Comparison of ENCODE assay signal across 18 cellular contexts in the genomic region with DNA sequence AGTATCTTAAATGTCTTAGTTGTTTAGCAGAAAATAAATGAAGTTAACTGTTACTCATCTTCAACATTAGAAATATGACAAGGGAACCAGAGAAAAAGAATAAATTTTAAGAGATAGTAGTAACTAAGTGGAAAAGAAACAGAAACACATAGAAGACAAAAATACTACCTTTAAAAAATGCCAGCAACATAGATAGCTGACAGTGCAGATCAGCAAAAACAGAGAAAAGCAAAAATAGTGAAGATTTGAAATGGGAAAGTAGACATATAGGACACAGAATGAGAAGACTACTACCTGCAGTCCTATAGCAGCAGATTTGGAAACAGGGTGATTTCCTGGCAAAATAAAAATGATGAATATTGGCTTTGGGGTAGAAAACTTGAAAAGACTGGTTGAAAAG. TPM values are rescaled to one million over a fixed set of nuclear protein-coding genes. Genes with fewer than 3 reads are reported as not detected.
DNase-seq lines count a peak whose midpoint lies in the region; ATAC-seq, FAIRE-seq and TF ChIP-seq lines count a peak whose summit lies in the region.
"Had no signal": no experiment of that assay in that cellular context is flagged by ENCODE, and none has a peak within 500 bp of the region (broad histone marks: within the 10 kb centered on the region; RNA-seq: fewer than 3 reads in every experiment).

No MANE protein-coding gene starts in this region.

- H3K4me2 ChIP-seq in A549: no peak overlapping the region
- H3K4me2 ChIP-seq in IMR-90 (ENCODE audit: low read depth, low read length): no peak overlapping the region
- H3K4me2 ChIP-seq: BLaER1, GM23338 had no signal

- BruUV-seq in IMR-90 (replicated peaks; lab: Mats Ljungman, UMichigan): no TSS peak

- POLR2A ChIA-PET in activated CD8-positive, alpha-beta T cell treated with anti-CD3 and anti-CD28 coated beads for 36 hours (lab: Charles Lee): no interaction called here
- POLR2A ChIA-PET in activated CD8-positive, alpha-beta T cell treated with anti-CD3 and anti-CD28 coated beads, Interleukin-2, amount 10 ng/mL, durations not matched to agents 7 days and 5 days (lab: Charles Lee): no interaction called here
- POLR2A ChIA-PET in A549 (lab: Yijun Ruan, JAX): no interaction called here
- POLR2A ChIA-PET in IMR-90 (lab: Charles Lee; ENCODE audit: unreplicated experiment): no interaction called here

- no peak overlapping the region for H2BK5ac ChIP-seq in IMR-90 (ENCODE audit: low read depth, low read length, poor library complexity, severe bottlenecking)

- intact Hi-C loops in activated CD8-positive, alpha-beta T cell treated with anti-CD3 and anti-CD28 coated beads for 36 hours (cut with micrococcal nuclease): no loop called here
- intact Hi-C loops in IMR-90 (cut with micrococcal nuclease): no loop called here

- H4K8ac ChIP-seq in IMR-90 (ENCODE audit: low read depth in 2 of 2, low read length in 2 of 2): no peak overlapping the region

- H3K4me1 ChIP-seq in A549 (0 out of 3 replicates have a peak, but pooled peaks cover 4% of the 10 kb centered on the region), IMR-90 (ENCODE audit: control insufficient read depth, insufficient read depth, low read length) (no peaks in the 10 kb centered on the region)
- H3K4me1 ChIP-seq: BLaER1 had no signal

- peaks cover 3% of the 10 kb centered on the region for H3K4me1 Mint-ChIP-seq in activated CD8-positive, alpha-beta T cell treated with anti-CD3 and anti-CD28 coated beads for 36 hours (ENCODE audit: low read depth)
- no peaks in the 10 kb centered on the region for H3K4me1 Mint-ChIP-seq in activated CD8-positive, alpha-beta T cell treated with anti-CD3 and anti-CD28 coated beads, Interleukin-2, amount 10 ng/mL, durations not matched to agents 7 days and 5 days (ENCODE audit: low read depth)
- H3K4me1 Mint-ChIP-seq in memory B cell: peaks cover 3% of the 10 kb centered on the region
- H3K4me1 Mint-ChIP-seq: GM23338, H9 had no signal

- TF ChIP-seq RAD21 in A549 (conservative IDR thresholded peaks at IDR 0.05 in 1 of 2, IDR thresholded peaks at IDR 0.05 in 1 of 2) (no peak), IMR-90 (IDR thresholded peaks at IDR 0.05; ENCODE audit: low read length) (no peak)

- H3K9me3 ChIP-seq in A549 (no peaks in the 10 kb centered on the region), IMR-90 (ENCODE audit: control insufficient read depth, insufficient read depth, low read length) (no peaks in the 10 kb centered on the region)
- H3K9me3 ChIP-seq: BLaER1 had no signal

- H4K91ac ChIP-seq in IMR-90 (ENCODE audit: insufficient read depth, low read depth, low read length): no peak overlapping the region

- peaks cover 20% of the 10 kb centered on the region for H3K36me3 ChIP-seq in IMR-90 (ENCODE audit: control insufficient read depth, insufficient read depth, low read length)

- TF ChIP-seq EP300 in A549 (IDR thresholded peaks at IDR 0.05): no peak

- no peak overlapping the region for H2AFZ ChIP-seq in IMR-90 (replicated peaks; ENCODE audit: low read length, poor library complexity)
- H2AFZ ChIP-seq: GM23338 had no signal

- no peaks in the 10 kb centered on the region for H3K27me3 Mint-ChIP-seq in activated CD8-positive, alpha-beta T cell treated with anti-CD3 and anti-CD28 coated beads for 36 hours
- H3K27me3 Mint-ChIP-seq in activated CD8-positive, alpha-beta T cell treated with anti-CD3 and anti-CD28 coated beads, Interleukin-2, amount 10 ng/mL, durations not matched to agents 7 days and 5 days (ENCODE audit: low read depth): no peaks in the 10 kb centered on the region
- H3K27me3 Mint-ChIP-seq in memory B cell: no peaks in the 10 kb centered on the region

- TF ChIP-seq POLR2A in A549 (IDR thresholded peaks at IDR 0.05; ENCODE audit: low read length) (no peak), IMR-90 (IDR thresholded peaks at IDR 0.05; ENCODE audit: low read depth, low read length) (no peak)

- no peak overlapping the region for H3K23ac ChIP-seq in IMR-90 (ENCODE audit: low read depth, low read length)

- no peak overlapping the region for H2BK15ac ChIP-seq in IMR-90 (ENCODE audit: low read depth, low read length)

- H3K27ac Mint-ChIP-seq in activated CD8-positive, alpha-beta T cell treated with anti-CD3 and anti-CD28 coated beads for 36 hours: peak overlapping the region; percentile 12
- H3K27ac Mint-ChIP-seq in activated CD8-positive, alpha-beta T cell treated with anti-CD3 and anti-CD28 coated beads, Interleukin-2, amount 10 ng/mL, durations not matched to agents 7 days and 5 days: no peak overlapping the region
- peak overlapping the region; percentile 10 for H3K27ac Mint-ChIP-seq in memory B cell
- H3K27ac Mint-ChIP-seq: GM23338, H9 had no signal

- no peak overlapping the region for H4K5ac ChIP-seq in IMR-90 (ENCODE audit: low read depth, low read length)

- in situ Hi-C loops in IMR-90 (cut with MboI; ENCODE audit: low sequenced_read_pairs): no loop called here

- TF ChIP-seq CTCF in activated CD8-positive, alpha-beta T cell treated with anti-CD3 and anti-CD28 coated beads for 36 hours (IDR thresholded peaks at IDR 0.05): no peak
- TF ChIP-seq CTCF in A549 (IDR thresholded peaks at IDR 0.05) (no peak), IMR-90 (conservative IDR thresholded peaks at IDR 0.05; ENCODE audit: low read depth, low read length) (no peak)

- no peak overlapping the region for H3K14ac ChIP-seq in IMR-90 (replicated peaks; ENCODE audit: low read depth, low read length)

- H3K56ac ChIP-seq in IMR-90 (ENCODE audit: extremely low read depth, insufficient read depth, low read length): no peak overlapping the region

- H2BK20ac ChIP-seq in IMR-90 (ENCODE audit: low read depth, low read length): no peak overlapping the region

- H3K4me3 Mint-ChIP-seq in activated CD8-positive, alpha-beta T cell treated with anti-CD3 and anti-CD28 coated beads for 36 hours: no peak overlapping the region
- H3K4me3 Mint-ChIP-seq in activated CD8-positive, alpha-beta T cell treated with anti-CD3 and anti-CD28 coated beads, Interleukin-2, amount 10 ng/mL, durations not matched to agents 7 days and 5 days: no peak overlapping the region
- H3K4me3 Mint-ChIP-seq in memory B cell: no peak overlapping the region
- H3K4me3 Mint-ChIP-seq: GM23338, H9 had no signal

- H2AK9ac ChIP-seq in IMR-90 (replicated peaks; ENCODE audit: low read depth, low read length, poor library complexity): no peak overlapping the region

- no peak for FAIRE-seq in A549 (lab: Jason Lieb, UNC)
- FAIRE-seq: D721Med, GM12892, HTR-8/SVneo had no signal

- H4K20me1 ChIP-seq in IMR-90 (ENCODE audit: insufficient read depth, low read length): no peaks in the 10 kb centered on the region; the same call in 1 of the 2 replicates

- no peak overlapping the region for H3K4me3 ChIP-seq in A549
- no peak overlapping the region for H3K4me3 ChIP-seq in IMR-90 (ENCODE audit: insufficient read depth, low read depth, low read length)
- H3K4me3 ChIP-seq: BLaER1, GM23338 had no signal

- no peak for DNase-seq in activated CD8-positive, alpha-beta T cell treated with anti-CD3 and anti-CD28 coated beads for 36 hours
- no peak for DNase-seq in activated CD8-positive, alpha-beta T cell treated with anti-CD3 and anti-CD28 coated beads, Interleukin-2, amount 10 ng/mL, durations not matched to agents 7 days and 5 days
- DNase-seq in A549 (ENCODE audit: low read depth in 1 of 2, low spot score in 1 of 2) (no peak), IMR-90 (no peak), memory B cell (ENCODE audit: low spot score in 2 of 2) (no peak), SIG-M5 (lab: John Stamatoyannopoulos, UW) (no peak), T1000 (lab: John Stamatoyannopoulos, UW) (no peak), DMS 273 treated with DMSO at 0.1 percent for 48 hours (lab: John Stamatoyannopoulos, UW) (no peak)
- DNase-seq: AML-193, DND-41, GDM1, H9 had no signal

- H3K9me3 Mint-ChIP-seq in activated CD8-positive, alpha-beta T cell treated with anti-CD3 and anti-CD28 coated beads for 36 hours: no peaks in the 10 kb centered on the region
- no peaks in the 10 kb centered on the region for H3K9me3 Mint-ChIP-seq in activated CD8-positive, alpha-beta T cell treated with anti-CD3 and anti-CD28 coated beads, Interleukin-2, amount 10 ng/mL, durations not matched to agents 7 days and 5 days (ENCODE audit: insufficient read depth)
- no peaks in the 10 kb centered on the region for H3K9me3 Mint-ChIP-seq in memory B cell
- H3K9me3 Mint-ChIP-seq: GM23338, H9 had no signal

- H3K9ac ChIP-seq in IMR-90 (ENCODE audit: low read depth, low read length): no peak overlapping the region
- H3K9ac ChIP-seq: BLaER1 had no signal

- no peaks in the 10 kb centered on the region for H3K27me3 ChIP-seq in IMR-90 (ENCODE audit: control insufficient read depth, insufficient read depth, low read length)
- H3K27me3 ChIP-seq: BLaER1 had no signal

- peaks cover 34% of the 10 kb centered on the region for H3K36me3 Mint-ChIP-seq in activated CD8-positive, alpha-beta T cell treated with anti-CD3 and anti-CD28 coated beads for 36 hours (ENCODE audit: low read depth)
- H3K36me3 Mint-ChIP-seq in activated CD8-positive, alpha-beta T cell treated with anti-CD3 and anti-CD28 coated beads, Interleukin-2, amount 10 ng/mL, durations not matched to agents 7 days and 5 days (ENCODE audit: low read depth): peaks cover 37% of the 10 kb centered on the region
- peaks cover 23% of the 10 kb centered on the region for H3K36me3 Mint-ChIP-seq in memory B cell

- CTCF ChIA-PET in activated CD8-positive, alpha-beta T cell treated with anti-CD3 and anti-CD28 coated beads for 36 hours (lab: Charles Lee): no interaction called here
- CTCF ChIA-PET in activated CD8-positive, alpha-beta T cell treated with anti-CD3 and anti-CD28 coated beads, Interleukin-2, amount 10 ng/mL, durations not matched to agents 7 days and 5 days (lab: Charles Lee): no interaction called here
- CTCF ChIA-PET in A549 (lab: Yijun Ruan, JAX) (no interaction called here), IMR-90 (lab: Yijun Ruan, JAX) (no interaction called here)

- no peak overlapping the region for H3K18ac ChIP-seq in IMR-90 (ENCODE audit: low read depth, low read length)

- no peak for ATAC-seq in activated CD8-positive, alpha-beta T cell treated with anti-CD3 and anti-CD28 coated beads for 36 hours
- ATAC-seq in activated CD8-positive, alpha-beta T cell treated with anti-CD3 and anti-CD28 coated beads, Interleukin-2, amount 10 ng/mL, durations not matched to agents 7 days and 5 days: no peak
- ATAC-seq in A549 (no peak), IMR-90 (ENCODE audit: low read depth) (no peak), memory B cell (ENCODE audit: low read depth) (no peak)
- ATAC-seq: GM23338 had no signal

- H2BK120ac ChIP-seq in IMR-90 (ENCODE audit: low read depth, low read length): no peak overlapping the region

- no peak overlapping the region for H3K4ac ChIP-seq in IMR-90 (ENCODE audit: low read depth, low read length)

- H2AK5ac ChIP-seq in IMR-90 (ENCODE audit: low read depth, low read length): no peak overlapping the region

- peaks cover 5 to 9% of the 10 kb centered on the region in 2 experiments; a peak in 3 of 4 replicates for H3K79me1 ChIP-seq in IMR-90 (ENCODE audit: low read depth in 1 of 2, low read length in 2 of 2)

- dilution Hi-C loops in IMR-90 (cut with HindIII; ENCODE audit: low sequenced_read_pairs, unreplicated experiment): no loop called here

- H3K27ac ChIP-seq in A549 (no peak overlapping the region), IMR-90 (ENCODE audit: insufficient read depth, low read length) (no peak overlapping the region)
- H3K27ac ChIP-seq: 22Rv1, BLaER1 had no signal

- peaks cover 6% of the 10 kb centered on the region; the same call in 1 of the 2 replicates for H3K9me1 ChIP-seq in IMR-90 (ENCODE audit: insufficient read depth, low read length)

RNA-seq across cellular contexts. Expression of gene ICE1, which starts 48.5 kb away (rescaled TPM):
- 10 to 100 TPM; 29.0 to 29.5 TPM for total RNA-seq in activated CD8-positive, alpha-beta T cell treated with anti-CD3 and anti-CD28 coated beads for 36 hours
- total RNA-seq in activated CD8-positive, alpha-beta T cell treated with anti-CD3 and anti-CD28 coated beads, Interleukin-2, amount 10 ng/mL, durations not matched to agents 7 days and 5 days: 10 to 100 TPM; 30.2 to 30.4 TPM
- 29.1 and 33.1 TPM in 2 replicates for polyA plus RNA-seq in A549 (2011; rRNA removed)
- 6.5 and 8.1 TPM in 2 replicates for polyA plus RNA-seq in A549 (2012; cell fraction: cytosol; rRNA removed)
- 8.7 and 10.4 TPM in 2 replicates for polyA plus RNA-seq in A549 (2012; cell fraction: nucleus; rRNA removed)
- 16.3 to 17.6 TPM (median 16.9 TPM) in 3 replicates for polyA plus RNA-seq in A549 (2017; fragmentation: RNase III; extraction: RNeasy Plus Mini Kit Qiagen cat#74134 plus additional on column Dnase treatment)
- 39.7 and 40.8 TPM in 2 replicates for polyA minus RNA-seq in A549 (2011; rRNA and poly(A)+ RNA removed)
- 18.5 and 26.7 TPM in 2 replicates for total RNA-seq in IMR-90 (2012; rRNA removed)
- polyA plus RNA-seq in IMR-90 (2012; rRNA removed): 7.4 and 9.0 TPM in 2 replicates
- 1.8 and 2.3 TPM in 2 replicates for polyA plus RNA-seq in IMR-90 (2012; cell fraction: cytosol; rRNA removed)
- polyA plus RNA-seq in IMR-90 (2012; cell fraction: nucleus; rRNA removed; ENCODE audit: low replicate concordance): 3.9 and 16.1 TPM in 2 replicates
